ENCODE assay signal across 8 cellular contexts in the genomic region with DNA sequence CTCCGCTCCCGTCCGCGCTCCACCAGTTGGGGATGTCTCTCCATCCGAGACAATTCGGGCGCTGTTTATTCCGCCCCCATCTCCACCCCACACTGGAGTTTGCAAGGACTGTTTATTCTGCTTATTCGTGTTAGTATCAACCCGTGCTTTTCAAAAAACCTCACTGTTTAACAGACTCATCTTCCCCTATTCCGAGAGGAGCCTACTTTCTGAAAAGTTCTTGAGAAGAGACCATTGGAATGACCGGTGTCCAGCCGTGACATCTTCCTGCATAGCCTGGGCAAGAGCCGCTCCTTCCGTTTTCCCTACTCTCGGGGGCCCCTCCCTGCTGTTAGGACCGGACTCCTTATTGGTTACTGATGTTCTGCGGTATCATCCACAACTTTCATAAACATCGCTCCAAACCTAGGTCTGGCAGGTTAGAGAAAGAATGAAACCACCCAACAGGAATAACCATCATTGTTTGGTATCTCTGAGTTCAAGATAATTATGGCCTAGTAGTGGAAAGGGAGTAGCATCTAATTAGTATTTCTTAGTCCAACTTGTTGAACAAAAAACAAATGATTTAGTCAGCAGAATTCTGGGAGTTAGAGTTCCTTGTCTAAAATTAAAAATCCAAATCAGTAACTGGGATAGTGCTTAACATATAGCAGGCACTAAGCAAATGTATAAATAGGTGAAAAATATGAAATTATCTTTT. TPM values are rescaled to one million over a fixed set of nuclear protein-coding genes. Genes with fewer than 3 reads are reported as not detected.
DNase-seq lines count a peak whose midpoint lies in the region; ATAC-seq and TF ChIP-seq lines count a peak whose summit lies in the region.

No MANE protein-coding gene starts in this region.

- intact Hi-C loops in cardiac septum (cut with DNase I) = loop anchor here (5.0 to 10.0 kb wide), 2 partner anchors 55 to 148 kb away; a partner anchor contains a TSS
- intact Hi-C loops in aorta (cut with DNase I) = loop anchor here (2.0 kb wide), 2 partner anchors 54 to 70 kb away; a partner anchor contains a TSS

- no peaks in the 10 kb centered on the region for H3K9me3 Mint-ChIP-seq in osteocyte (ENCODE audit: unreplicated experiment)

- no peaks in the 10 kb centered on the region for H3K9me3 ChIP-seq in aorta (ENCODE audit: control insufficient read depth, low read length)

- peaks cover 6% of the 10 kb centered on the region for H3K27me3 Mint-ChIP-seq in osteocyte (ENCODE audit: unreplicated experiment)

- H3K27ac ChIP-seq in aorta (ENCODE audit: low read depth in 1 of 2, low read length in 2 of 2) = peak overlapping the region; percentile 98

- H3K4me3 ChIP-seq in aorta (ENCODE audit: low read length in 2 of 2) = peak overlapping the region; percentile 84 to 90

- no peaks in the 10 kb centered on the region for H3K4me1 ChIP-seq in aorta (ENCODE audit: control insufficient read depth in 1 of 2, insufficient read depth in 2 of 2, low read length in 2 of 2)

- H3K36me3 ChIP-seq in aorta (ENCODE audit: control insufficient read depth in 1 of 2, insufficient read depth in 2 of 2, low read length in 1 of 2) = no peaks in the 10 kb centered on the region

- no peak for TF ChIP-seq CTCF in osteocyte (IDR thresholded peaks at IDR 0.05)

- H3K27ac Mint-ChIP-seq in osteocyte (ENCODE audit: unreplicated experiment) = peak overlapping the region; percentile 99

- ATAC-seq in GM21737 (IDR thresholded peaks at IDR 0.05; ENCODE audit: unreplicated experiment) (peak; percentile 35), aorta (ENCODE audit: low FRiP score) (peak; percentile 86)

- H3K4me3 Mint-ChIP-seq in osteocyte (ENCODE audit: unreplicated experiment) = peak overlapping the region; percentile 92

- peaks cover 12% of the 10 kb centered on the region for H3K36me3 Mint-ChIP-seq in osteocyte (ENCODE audit: unreplicated experiment)

- H3K27me3 ChIP-seq in aorta (ENCODE audit: control insufficient read depth in 1 of 2, insufficient read depth in 2 of 2, low read length in 1 of 2) = no peaks in the 10 kb centered on the region

- H3K4me1 Mint-ChIP-seq in osteocyte (ENCODE audit: unreplicated experiment) = peaks cover 20% of the 10 kb centered on the region

- peak; percentile 43 for DNase-seq in DMS79 (lab: John Stamatoyannopoulos, UW)
- DNase-seq in LHCN-M2 (ENCODE audit: low read depth) = peak; percentile 83
- DNase-seq in SHP77 treated with DMSO at 0.1 percent for 48 hours (lab: John Stamatoyannopoulos, UW) = peak; percentile 64
- DNase-seq in amygdala (lab: John Stamatoyannopoulos, UW) = peak in 49 of 56 donors; percentile 8 to 82 (median 57)
- peak; percentile 85 for DNase-seq in cardiac septum (ENCODE audit: low spot score)
- peak; percentile 91 for DNase-seq in osteocyte (ENCODE audit: extremely low spot score, unreplicated experiment)
- DNase-seq in aorta = peak; percentile 88 to 91

- WGBS in aorta, 2 donors = 0 to 1% methylated on average over 19 of the region's 19 CpGs

RNA-seq across cellular contexts. Expression of a gene that starts 0.8 kb away (rescaled TPM):
- total RNA-seq in LHCN-M2 (2014; rRNA removed) (47.8 and 49.3 TPM in 2 replicates), cardiac septum (30.3 TPM), osteocyte (50.8 and 54.7 TPM in 2 replicates), aorta (10 to 100 TPM; 56.5 to 67.0 TPM)
- 11.8 TPM for polyA plus RNA-seq in LHCN-M2 (2012)
- 10 to 100 TPM; 33.4 to 37.5 TPM for polyA plus RNA-seq in aorta

RNA-seq across cellular contexts. Expression of a gene that starts 34.6 kb away (rescaled TPM):
- total RNA-seq in LHCN-M2 (2014; rRNA removed) = not detected in 2 replicates
- polyA plus RNA-seq in LHCN-M2 (2012) = not detected
- total RNA-seq in cardiac septum = not detected
- not detected in 2 replicates for total RNA-seq in osteocyte
- total RNA-seq in aorta = not detected
- polyA plus RNA-seq in aorta = under 1 TPM in 1 of 2 donors, not detected in 1; 0.15 TPM

RNA-seq across cellular contexts. Expression of a gene that starts 55.2 kb away (rescaled TPM):
- total RNA-seq in LHCN-M2 (2014; rRNA removed) (13.1 and 15.9 TPM in 2 replicates), cardiac septum (16.4 TPM), osteocyte (35.0 and 39.2 TPM in 2 replicates), aorta (10 to 100 TPM; 41.2 to 45.6 TPM)
- polyA plus RNA-seq in LHCN-M2 (2012) = 10.3 TPM
- 10 to 100 TPM; 24.9 to 43.8 TPM for polyA plus RNA-seq in aorta

Comparison
In these comparisons a context has a peak if more than half of its experiments do, and no peak if none do; other contexts are left out.
1. Peak in every context shown above with its lines: DNase-seq, ATAC-seq, H3K4me3 ChIP-seq and H3K27ac ChIP-seq.